Comparison of ENCODE assay signal across 18 cellular contexts in genomic region chr22:30027791-30028190, GRCh38. TPM values are rescaled to one million over a fixed set of nuclear protein-coding genes. Genes with fewer than 3 reads are reported as not detected.
"Had no signal": no experiment of that assay in that cellular context is flagged by ENCODE, and none has a peak within 500 bp of the region (broad histone marks: within the 10 kb centered on the region; RNA-seq: fewer than 3 reads in every experiment).

No MANE protein-coding gene starts in this region.

- ATAC-seq: natural killer cell treated with Interleukin-12 subunit alpha and Interleukin-12 subunit beta and Interleukin-15 and Interleukin-18, amount 100 ng/mL, for 72 hours; stimulated activated naive CD8-positive, alpha-beta T cell treated with anti-CD3 and anti-CD28 coated beads, Interleukin-15, Interleukin-2, amounts not matched to agents 100 U/mL and 50 U/mL, for 24 hours; T-cell had no signal

- FAIRE-seq: frontal cortex had no signal

- H3K27ac ChIP-seq: hepatocyte, sigmoid colon had no signal

- H3K4me3 Mint-ChIP-seq: activated CD4-positive, alpha-beta memory T cell treated with anti-CD3 and anti-CD28 coated beads, Interleukin-2, amount 10 ng/mL, durations not matched to agents 7 days and 5 days; memory B cell; natural killer cell treated with Interleukin-12 subunit alpha and Interleukin-12 subunit beta and Interleukin-15 and Interleukin-18, amount 100 ng/mL, for 72 hours; T-cell had no signal

- H3K4me3 ChIP-seq: hepatocyte, sigmoid colon had no signal

- H2AFZ ChIP-seq: hepatocyte had no signal

- H3K4me1 Mint-ChIP-seq: memory B cell, T-cell had no signal

- H3K4me1 ChIP-seq: sigmoid colon had no signal

- H3K27me3 ChIP-seq: hepatocyte, sigmoid colon had no signal

- H3K27ac Mint-ChIP-seq: memory B cell; natural killer cell treated with Interleukin-12 subunit alpha and Interleukin-12 subunit beta and Interleukin-15 and Interleukin-18, amount 100 ng/mL, for 72 hours had no signal

- H3K9me3 Mint-ChIP-seq: activated CD4-positive, alpha-beta memory T cell treated with anti-CD3 and anti-CD28 coated beads, Interleukin-2, amount 10 ng/mL, durations not matched to agents 7 days and 5 days; memory B cell; natural killer cell treated with Interleukin-12 subunit alpha and Interleukin-12 subunit beta and Interleukin-15 and Interleukin-18, amount 100 ng/mL, for 72 hours; T-cell had no signal

- H3K27me3 Mint-ChIP-seq: activated CD4-positive, alpha-beta memory T cell treated with anti-CD3 and anti-CD28 coated beads, Interleukin-2, amount 10 ng/mL, durations not matched to agents 7 days and 5 days; memory B cell; natural killer cell treated with Interleukin-12 subunit alpha and Interleukin-12 subunit beta and Interleukin-15 and Interleukin-18, amount 100 ng/mL, for 72 hours; T-cell had no signal

- H3K79me2 ChIP-seq: hepatocyte had no signal

- DNase-seq: activated CD4-positive, alpha-beta memory T cell treated with anti-CD3 and anti-CD28 coated beads, Interleukin-2, amount 10 ng/mL, durations not matched to agents 7 days and 5 days; activated CD4-positive, alpha-beta T cell treated with anti-CD3 and anti-CD28 coated beads for 1 hour; activated T-cell treated with anti-CD3 and anti-CD28 coated beads, Interleukin-2, amount 50 U/mL, for 48 hours; cerebellar nuclear complex; sigmoid colon; stimulated activated CD4-positive, alpha-beta T cell treated with anti-CD3 and anti-CD28 coated beads, Interleukin-12 subunit alpha, Interleukin-12 subunit beta, amount 100 ng/mL, for 4 hours; stimulated activated naive CD8-positive, alpha-beta T cell treated with anti-CD3 and anti-CD28 coated beads, Interleukin-15, Interleukin-2, amounts not matched to agents 100 U/mL and 50 U/mL, for 24 hours; T-cell; T1000 had no signal

- H3K4me2 ChIP-seq: hepatocyte had no signal

- H3K9me3 ChIP-seq: sigmoid colon had no signal

RNA-seq across cellular contexts. Expression of gene HORMAD2, which starts 52.5 kb away (rescaled TPM):
- total RNA-seq: fibroblast of lung; hepatocyte; kidney epithelial cell; mucosa of gallbladder; natural killer cell treated with Interleukin-12 subunit alpha and Interleukin-12 subunit beta and Interleukin-15 and Interleukin-18, amount 100 ng/mL, for 72 hours; posterior vena cava; sigmoid colon; SK-MEL-5; T-cell had no signal
- polyA plus RNA-seq: fibroblast of lung, hepatocyte, sigmoid colon had no signal
